ENCODE assay signal across 19 cellular contexts in genomic region chr9:85569988-85570387, GRCh38.
A peak's percentile ranks its signal among the peaks of the same experiment; 100 is the strongest.
DNase-seq lines count a peak whose midpoint lies in the region; ATAC-seq, FAIRE-seq and TF ChIP-seq lines count a peak whose summit lies in the region.
"Had no signal": no experiment of that assay in that cellular context is flagged by ENCODE, and none has a peak within 500 bp of the region (broad histone marks: within the 10 kb centered on the region; RNA-seq: fewer than 3 reads in every experiment).

No MANE protein-coding gene starts in this region.

- no peaks in the 10 kb centered on the region for H3K36me3 Mint-ChIP-seq in Calu3 (ENCODE audit: insufficient read depth, unreplicated experiment)

- peak; percentile 8 for DNase-seq in GM04503 (ENCODE audit: low read depth)
- DNase-seq in PC-3: peak; percentile 10
- peak; percentile 4 for DNase-seq in endothelial cell of umbilical vein (ENCODE audit: low read depth, low spot score)
- peak; percentile 14 for DNase-seq in renal cortical epithelial cell (ENCODE audit: low read depth)
- DNase-seq in heart left ventricle: no peak
- no peak for DNase-seq in Calu3
- DNase-seq in putamen (ENCODE audit: low spot score): no peak
- no peak for DNase-seq in SKM-1 treated with dmso at 0.1 percent for 144 hours (lab: John Stamatoyannopoulos, UW; ENCODE audit: unreplicated experiment)
- DNase-seq: activated CD8-positive, alpha-beta memory T cell treated with anti-CD3 and anti-CD28 coated beads, Interleukin-2, amount 50 U/mL, for 48 hours; activated naive CD4-positive, alpha-beta T cell treated with anti-CD3 and anti-CD28 coated beads, Interleukin-2, amount 10 ng/mL, durations not matched to agents 7 days and 5 days; CD4-positive, CD25-positive, alpha-beta regulatory T cell; endodermal cell; islet precursor cell; NCI-H748 treated with DMSO at 0.1 percent for 48 hours; pancreas; stimulated activated CD4-positive, alpha-beta T cell treated with anti-CD3 and anti-CD28 coated beads, Interleukin-12 subunit alpha, Interleukin-12 subunit beta, amount 100 ng/mL, for 4 hours had no signal

- H3K4me2 ChIP-seq in PC-3 (ENCODE audit: low read length) (no peak overlapping the region), endothelial cell of umbilical vein (ENCODE audit: insufficient read depth, low read length) (no peak overlapping the region)

- no peak overlapping the region for H2AFZ ChIP-seq in PC-3 (ENCODE audit: low read length)
- no peak overlapping the region for H2AFZ ChIP-seq in endothelial cell of umbilical vein (ENCODE audit: low read depth, low read length)

- H3K4me1 Mint-ChIP-seq in Calu3 (ENCODE audit: low read depth, unreplicated experiment): no peaks in the 10 kb centered on the region
- H3K4me1 Mint-ChIP-seq: activated naive CD4-positive, alpha-beta T cell treated with anti-CD3 and anti-CD28 coated beads, Interleukin-2, amount 10 ng/mL, durations not matched to agents 7 days and 5 days; endodermal cell had no signal

- H3K9me3 Mint-ChIP-seq in Calu3 (ENCODE audit: low read depth, unreplicated experiment): no peaks in the 10 kb centered on the region
- H3K9me3 Mint-ChIP-seq: activated naive CD4-positive, alpha-beta T cell treated with anti-CD3 and anti-CD28 coated beads, Interleukin-2, amount 10 ng/mL, durations not matched to agents 7 days and 5 days; central memory CD8-positive, alpha-beta T cell; T-helper 1 cell treated with Interleukin-12 subunit alpha and Interleukin-12 subunit beta and Interleukin-4 antibody, amounts not matched to agents 30 μg/mL and 1 μg/mL, for 36 hours had no signal

- BruUV-seq in PC-3 (replicated peaks; lab: Mats Ljungman, UMichigan): no TSS peak
- BruUV-seq in endothelial cell of umbilical vein (replicated peaks; lab: Mats Ljungman, UMichigan): no TSS peak
- no TSS peak for BruUV-seq in Calu3 (replicated peaks; lab: Mats Ljungman, UMichigan)

- POLR2A ChIA-PET in PC-3 (lab: Charles Lee; ENCODE audit: unreplicated experiment): no interaction called here
- POLR2A ChIA-PET in endothelial cell of umbilical vein (lab: Charles Lee): interaction anchor here (0.6 kb wide), 1 partner anchor 67 kb away, joined by 4 read pairs; no protein-coding TSS in a partner anchor

- 70 to 87% (median 83%) methylated on average over 2 of the region's 2 CpGs for WGBS in heart left ventricle, 4 donors

- H3K4me3 Mint-ChIP-seq in Calu3 (ENCODE audit: low read depth, unreplicated experiment): no peak overlapping the region
- H3K4me3 Mint-ChIP-seq: activated naive CD4-positive, alpha-beta T cell treated with anti-CD3 and anti-CD28 coated beads, Interleukin-2, amount 10 ng/mL, durations not matched to agents 7 days and 5 days; CD4-positive, CD25-positive, alpha-beta regulatory T cell; central memory CD8-positive, alpha-beta T cell; endodermal cell; T-helper 1 cell treated with Interleukin-12 subunit alpha and Interleukin-12 subunit beta and Interleukin-4 antibody, amounts not matched to agents 30 μg/mL and 1 μg/mL, for 36 hours had no signal

- H3K79me2 ChIP-seq in PC-3 (ENCODE audit: low read length): no peaks in the 10 kb centered on the region
- H3K79me2 ChIP-seq in endothelial cell of umbilical vein (ENCODE audit: control insufficient read depth, insufficient read depth, low read length): no peaks in the 10 kb centered on the region

- H3K27me3 Mint-ChIP-seq in Calu3 (ENCODE audit: unreplicated experiment): no peaks in the 10 kb centered on the region
- H3K27me3 Mint-ChIP-seq: activated naive CD4-positive, alpha-beta T cell treated with anti-CD3 and anti-CD28 coated beads, Interleukin-2, amount 10 ng/mL, durations not matched to agents 7 days and 5 days; CD4-positive, CD25-positive, alpha-beta regulatory T cell; central memory CD8-positive, alpha-beta T cell had no signal

- dilution Hi-C loops in endothelial cell of umbilical vein (cut with MboI; ENCODE audit: extremely low pct_ligation_motif_present, low sequenced_read_pairs): no loop called here

- intact Hi-C loops in PC-3 (cut with micrococcal nuclease) (no loop called here), endothelial cell of umbilical vein (cut with micrococcal nuclease) (loop anchor here (5.0 kb wide), 1 partner anchor 38 kb away; no protein-coding TSS in a partner anchor), heart left ventricle (cut with DNase I) (no loop called here), Calu3 (cut with micrococcal nuclease; ENCODE audit: unreplicated experiment) (no loop called here)

- no peak overlapping the region for H3K27ac Mint-ChIP-seq in Calu3 (ENCODE audit: unreplicated experiment)
- H3K27ac Mint-ChIP-seq: activated naive CD4-positive, alpha-beta T cell treated with anti-CD3 and anti-CD28 coated beads, Interleukin-2, amount 10 ng/mL, durations not matched to agents 7 days and 5 days; CD4-positive, CD25-positive, alpha-beta regulatory T cell; endodermal cell; T-helper 1 cell treated with Interleukin-12 subunit alpha and Interleukin-12 subunit beta and Interleukin-4 antibody, amounts not matched to agents 30 μg/mL and 1 μg/mL, for 36 hours had no signal

- no peaks in the 10 kb centered on the region for H3F3A ChIP-seq in PC-3 (ENCODE audit: low read length, unreplicated experiment)

- no peak; the same call in 1 of the 2 replicates for ATAC-seq in PC-3
- no peak for ATAC-seq in heart left ventricle
- ATAC-seq: activated CD4-positive, CD25-positive, alpha-beta regulatory T cell treated with anti-CD3 and anti-CD28 coated beads, Interleukin-2, amount 50 U/mL, for 24 hours; pancreas had no signal

- H3K27me3 ChIP-seq in PC-3 (ENCODE audit: low read length): no peaks in the 10 kb centered on the region
- no peaks in the 10 kb centered on the region for H3K27me3 ChIP-seq in endothelial cell of umbilical vein (ENCODE audit: control insufficient read depth in 2 of 2, insufficient read depth in 2 of 2, low read length in 2 of 2)
- no peaks in the 10 kb centered on the region for H3K27me3 ChIP-seq in heart left ventricle
- H3K27me3 ChIP-seq: pancreas had no signal

- H3K36me3 ChIP-seq in PC-3 (ENCODE audit: low read depth, low read length) (no peaks in the 10 kb centered on the region), endothelial cell of umbilical vein (ENCODE audit: control insufficient read depth in 2 of 2, extremely low read depth in 1 of 2, insufficient read depth in 2 of 2, low read length in 2 of 2) (no peaks in the 10 kb centered on the region), heart left ventricle (peaks cover 0 to 25% (median 0%) of the 10 kb centered on the region in 9 donors)
- H3K36me3 ChIP-seq: pancreas had no signal

- H3K27ac ChIP-seq in PC-3 (ENCODE audit: low read length) (no peak overlapping the region), endothelial cell of umbilical vein (ENCODE audit: insufficient read depth, low read depth, low read length) (no peak overlapping the region), heart left ventricle (no peak overlapping the region)
- H3K27ac ChIP-seq: pancreas had no signal

- H3K9ac ChIP-seq in PC-3 (ENCODE audit: low read length): no peak overlapping the region
- no peak overlapping the region for H3K9ac ChIP-seq in endothelial cell of umbilical vein (replicated peaks; ENCODE audit: extremely low read depth, insufficient read depth, low read length)

- TF ChIP-seq POLR2A in endothelial cell of umbilical vein (IDR thresholded peaks at IDR 0.05; ENCODE audit: low read depth, low read length) (no peak), heart left ventricle (IDR thresholded peaks at IDR 0.05) (no peak)

- no peaks in the 10 kb centered on the region for H3K9me1 ChIP-seq in endothelial cell of umbilical vein (replicated peaks; ENCODE audit: control insufficient read depth, extremely low read depth, insufficient read depth, low read length)

- CTCF ChIA-PET in PC-3 (lab: Charles Lee): no interaction called here
- CTCF ChIA-PET in endothelial cell of umbilical vein (lab: Charles Lee): interaction anchor here (0.8 to 1.8 kb wide), 3 partner anchors 34 to 1173 kb away, joined by 3 to 7 read pairs (median 6); no protein-coding TSS in a partner anchor
- CTCF ChIA-PET in Calu3 (lab: Charles Lee): interaction anchor here (0.5 to 0.6 kb wide), 2 partner anchors 40 to 122 kb away, joined by 3 to 6 read pairs; no protein-coding TSS in a partner anchor

- H3K9me3 ChIP-seq in PC-3 (ENCODE audit: low read length) (no peaks in the 10 kb centered on the region), endothelial cell of umbilical vein (replicated peaks; ENCODE audit: control insufficient read depth, insufficient read depth, low read length) (no peaks in the 10 kb centered on the region), heart left ventricle (no peaks in the 10 kb centered on the region)
- H3K9me3 ChIP-seq: pancreas had no signal

- H3K4me1 ChIP-seq in PC-3 (ENCODE audit: insufficient read depth, low read length) (no peaks in the 10 kb centered on the region), endothelial cell of umbilical vein (ENCODE audit: control insufficient read depth, extremely low read depth, insufficient read depth, low read length) (no peaks in the 10 kb centered on the region), heart left ventricle (no peaks in the 10 kb centered on the region)
- H3K4me1 ChIP-seq: pancreas had no signal

- TF ChIP-seq CTCF in PC-3 (conservative IDR thresholded peaks at IDR 0.05; ENCODE audit: low read depth, low read length) (no peak), endothelial cell of umbilical vein (IDR thresholded peaks at IDR 0.05; ENCODE audit: extremely low read depth in 1 of 2, insufficient read depth in 1 of 2, low read depth in 1 of 2, low read length in 2 of 2) (no peak), heart left ventricle (IDR thresholded peaks at IDR 0.05) (no peak), Calu3 (IDR thresholded peaks at IDR 0.05; ENCODE audit: unreplicated experiment) (no peak)

- H3K9me2 ChIP-seq in PC-3 (replicated peaks; ENCODE audit: low read length): no peaks in the 10 kb centered on the region

- FAIRE-seq in endothelial cell of umbilical vein (lab: Jason Lieb, UNC): no peak
- FAIRE-seq: pancreas had no signal

- H4K20me1 ChIP-seq in PC-3 (ENCODE audit: low read length): no peaks in the 10 kb centered on the region
- H4K20me1 ChIP-seq in endothelial cell of umbilical vein (replicated peaks; ENCODE audit: control insufficient read depth, extremely low read depth, insufficient read depth, low read length): no peaks in the 10 kb centered on the region

- H3K4me3 ChIP-seq in PC-3 (ENCODE audit: low read length): no peak overlapping the region
- H3K4me3 ChIP-seq in endothelial cell of umbilical vein (replicated peaks in 1 of 3; ENCODE audit: insufficient read depth in 1 of 3, low read depth in 1 of 3, low read length in 3 of 3): no peak overlapping the region
- no peak overlapping the region for H3K4me3 ChIP-seq in heart left ventricle
- H3K4me3 ChIP-seq: pancreas had no signal

TF ChIP-seq in endothelial cell of umbilical vein, 7 proteins besides CTCF, POLR2A, EP300 and RAD21 (continues in another document):
- TF ChIP-seq EZH2 (IDR thresholded peaks at IDR 0.05; ENCODE audit: borderline replicate concordance, low read depth, low read length, severe bottlenecking) (no peak), JUN (IDR thresholded peaks at IDR 0.05; ENCODE audit: borderline replicate concordance, insufficient read depth, insufficient read length, low read depth) (no peak)
- TF ChIP-seq, protein P1, sequence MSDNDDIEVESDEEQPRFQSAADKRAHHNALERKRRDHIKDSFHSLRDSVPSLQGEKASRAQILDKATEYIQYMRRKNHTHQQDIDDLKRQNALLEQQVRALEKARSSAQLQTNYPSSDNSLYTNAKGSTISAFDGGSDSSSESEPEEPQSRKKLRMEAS (IDR thresholded peaks at IDR 0.05; ENCODE audit: insufficient read depth, insufficient read length): no peak

Comparison
In these comparisons a context has a peak if more than half of its experiments do, and no peak if none do; other contexts are left out.
1. DNase-seq: peak in GM04503 (single experiment), PC-3 (single experiment), endothelial cell of umbilical vein (single experiment) and renal cortical epithelial cell (single experiment); none in heart left ventricle (0 of 5), Calu3 (single experiment), putamen (single experiment) and SKM-1 treated with dmso at 0.1 percent for 144 hours (single experiment).